ENCODE assay signal across 15 cellular contexts in genomic region chr5:125050926-125051325, GRCh38.
DNase-seq lines count a peak whose midpoint lies in the region; ATAC-seq lines count a peak whose summit lies in the region.
"Had no signal": no experiment of that assay in that cellular context is flagged by ENCODE, and none has a peak within 500 bp of the region (broad histone marks: within the 10 kb centered on the region; RNA-seq: fewer than 3 reads in every experiment).

No MANE protein-coding gene starts in this region.

- ATAC-seq in HG02938 (IDR thresholded peaks at IDR 0.05; ENCODE audit: unreplicated experiment), result no peak
- no peak for ATAC-seq in HG03280 (IDR thresholded peaks at IDR 0.05; ENCODE audit: unreplicated experiment)
- ATAC-seq: GM23338, K562 had no signal

- H3K27ac ChIP-seq in angular gyrus (ENCODE audit: low read depth, low read length), result peak overlapping the region; percentile 43
- H3K27ac ChIP-seq: BLaER1 treated with 17β-estradiol and CSF1 and Interleukin-3, amounts not matched to agents 10 nM and 100 nM had no signal

- peak; percentile 77 for DNase-seq in Ammon's horn (ENCODE audit: low spot score)
- DNase-seq in hippocampal formation (lab: John Stamatoyannopoulos, UW), result peak; percentile 44 to 81
- DNase-seq in pons (ENCODE audit: low spot score), result peak; percentile 87
- no peak for DNase-seq in activated gamma-delta T cell (lab: John Stamatoyannopoulos, UW)
- DNase-seq: 8988T; AML-193; CD4-positive, CD25-positive, alpha-beta regulatory T cell; GF-D8; H9 had no signal
